ENCODE assay signal across 1 cellular context in genomic region chr4:122700178-122700725, GRCh38.
TF ChIP-seq lines count a peak whose summit lies in the region.

No MANE protein-coding gene starts in this region.

TF ChIP-seq in K562, 482 proteins besides CTCF, POLR2A, EP300 and RAD21 (continued from another document and continues in another):
- TF ChIP-seq ZNF77 (CRISPR knock-in tag; IDR thresholded peaks at IDR 0.05) (no peak), RB1 (IDR thresholded peaks at IDR 0.05; ENCODE audit: low read depth) (no peak), ZC3H11A (IDR thresholded peaks at IDR 0.05; ENCODE audit: low read depth, low read length) (no peak), TAF9B (IDR thresholded peaks at IDR 0.05; ENCODE audit: partially characterized antibody) (peak; percentile 14), HOMEZ (CRISPR knock-in tag; IDR thresholded peaks at IDR 0.05) (no peak), ZNF121 (CRISPR knock-in tag; conservative IDR thresholded peaks at IDR 0.05) (no peak), ZNF444 (CRISPR knock-in tag; IDR thresholded peaks at IDR 0.05) (no peak), KDM2B (CRISPR knock-in tag; IDR thresholded peaks at IDR 0.05) (no peak), SIN3A (IDR thresholded peaks at IDR 0.05; ENCODE audit: borderline replicate concordance in 2 of 2, control insufficient read depth in 1 of 2, low read depth in 2 of 2, low read length in 2 of 2) (0 out of 4 replicates have a peak, but pooled peaks of 1 of the 2 experiments have one; percentile 30), SMARCC2 (IDR thresholded peaks at IDR 0.05; ENCODE audit: low read depth) (no peak), RFX7 (CRISPR knock-in tag; IDR thresholded peaks at IDR 0.05) (no peak), MTA3 (IDR thresholded peaks at IDR 0.05; ENCODE audit: borderline replicate concordance) (peak; percentile 87; the same call in 1 of the 2 replicates), CHD7 (IDR thresholded peaks at IDR 0.05; ENCODE audit: low read depth, low read length) (no peak), RHOXF2B (CRISPR knock-in tag; conservative IDR thresholded peaks at IDR 0.05) (no peak), HINFP (tag; conservative IDR thresholded peaks at IDR 0.05; ENCODE audit: low read depth) (no peak), NFIC (IDR thresholded peaks at IDR 0.05) (peak; percentile 95), SPI1 (IDR thresholded peaks at IDR 0.05; ENCODE audit: borderline replicate concordance, low read depth, low read length) (no peak), RBBP5 (IDR thresholded peaks at IDR 0.05; ENCODE audit: borderline replicate concordance, insufficient read depth, low read length, poor library complexity, severe bottlenecking) (no peak), ZNF12 (CRISPR knock-in tag; IDR thresholded peaks at IDR 0.05) (no peak), FOXP4 (CRISPR knock-in tag; IDR thresholded peaks at IDR 0.05; ENCODE audit: borderline replicate concordance) (no peak)
- TF ChIP-seq, protein P1, sequence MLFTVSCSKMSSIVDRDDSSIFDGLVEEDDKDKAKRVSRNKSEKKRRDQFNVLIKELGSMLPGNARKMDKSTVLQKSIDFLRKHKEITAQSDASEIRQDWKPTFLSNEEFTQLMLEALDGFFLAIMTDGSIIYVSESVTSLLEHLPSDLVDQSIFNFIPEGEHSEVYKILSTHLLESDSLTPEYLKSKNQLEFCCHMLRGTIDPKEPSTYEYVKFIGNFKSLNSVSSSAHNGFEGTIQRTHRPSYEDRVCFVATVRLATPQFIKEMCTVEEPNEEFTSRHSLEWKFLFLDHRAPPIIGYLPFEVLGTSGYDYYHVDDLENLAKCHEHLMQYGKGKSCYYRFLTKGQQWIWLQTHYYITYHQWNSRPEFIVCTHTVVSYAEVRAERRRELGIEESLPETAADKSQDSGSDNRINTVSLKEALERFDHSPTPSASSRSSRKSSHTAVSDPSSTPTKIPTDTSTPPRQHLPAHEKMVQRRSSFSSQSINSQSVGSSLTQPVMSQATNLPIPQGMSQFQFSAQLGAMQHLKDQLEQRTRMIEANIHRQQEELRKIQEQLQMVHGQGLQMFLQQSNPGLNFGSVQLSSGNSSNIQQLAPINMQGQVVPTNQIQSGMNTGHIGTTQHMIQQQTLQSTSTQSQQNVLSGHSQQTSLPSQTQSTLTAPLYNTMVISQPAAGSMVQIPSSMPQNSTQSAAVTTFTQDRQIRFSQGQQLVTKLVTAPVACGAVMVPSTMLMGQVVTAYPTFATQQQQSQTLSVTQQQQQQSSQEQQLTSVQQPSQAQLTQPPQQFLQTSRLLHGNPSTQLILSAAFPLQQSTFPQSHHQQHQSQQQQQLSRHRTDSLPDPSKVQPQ (CRISPR knock-in tag; IDR thresholded peaks at IDR 0.05; ENCODE audit: borderline replicate concordance): no peak
- TF ChIP-seq, protein P2, sequence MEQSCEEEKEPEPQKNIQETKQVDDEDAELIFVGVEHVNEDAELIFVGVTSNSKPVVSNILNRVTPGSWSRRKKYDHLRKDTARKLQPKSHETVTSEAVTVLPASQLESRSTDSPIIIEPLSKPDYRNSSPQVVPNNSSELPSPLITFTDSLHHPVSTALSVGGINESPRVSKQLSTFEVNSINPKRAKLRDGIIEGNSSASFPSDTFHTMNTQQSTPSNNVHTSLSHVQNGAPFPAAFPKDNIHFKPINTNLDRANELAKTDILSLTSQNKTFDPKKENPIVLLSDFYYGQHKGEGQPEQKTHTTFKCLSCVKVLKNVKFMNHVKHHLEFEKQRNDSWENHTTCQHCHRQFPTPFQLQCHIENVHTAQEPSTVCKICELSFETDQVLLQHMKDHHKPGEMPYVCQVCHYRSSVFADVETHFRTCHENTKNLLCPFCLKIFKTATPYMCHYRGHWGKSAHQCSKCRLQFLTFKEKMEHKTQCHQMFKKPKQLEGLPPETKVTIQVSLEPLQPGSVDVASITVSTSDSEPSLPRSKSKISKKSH (CRISPR knock-in tag; IDR thresholded peaks at IDR 0.05): no peak
- TF ChIP-seq, protein P3, sequence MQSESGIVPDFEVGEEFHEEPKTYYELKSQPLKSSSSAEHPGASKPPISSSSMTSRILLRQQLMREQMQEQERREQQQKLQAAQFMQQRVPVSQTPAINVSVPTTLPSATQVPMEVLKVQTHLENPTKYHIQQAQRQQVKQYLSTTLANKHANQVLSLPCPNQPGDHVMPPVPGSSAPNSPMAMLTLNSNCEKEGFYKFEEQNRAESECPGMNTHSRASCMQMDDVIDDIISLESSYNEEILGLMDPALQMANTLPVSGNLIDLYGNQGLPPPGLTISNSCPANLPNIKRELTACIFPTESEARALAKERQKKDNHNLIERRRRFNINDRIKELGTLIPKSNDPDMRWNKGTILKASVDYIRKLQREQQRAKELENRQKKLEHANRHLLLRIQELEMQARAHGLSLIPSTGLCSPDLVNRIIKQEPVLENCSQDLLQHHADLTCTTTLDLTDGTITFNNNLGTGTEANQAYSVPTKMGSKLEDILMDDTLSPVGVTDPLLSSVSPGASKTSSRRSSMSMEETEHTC (IDR thresholded peaks at IDR 0.05): peak; percentile 86; the same call in 1 of the 2 replicates
- TF ChIP-seq, protein P4, sequence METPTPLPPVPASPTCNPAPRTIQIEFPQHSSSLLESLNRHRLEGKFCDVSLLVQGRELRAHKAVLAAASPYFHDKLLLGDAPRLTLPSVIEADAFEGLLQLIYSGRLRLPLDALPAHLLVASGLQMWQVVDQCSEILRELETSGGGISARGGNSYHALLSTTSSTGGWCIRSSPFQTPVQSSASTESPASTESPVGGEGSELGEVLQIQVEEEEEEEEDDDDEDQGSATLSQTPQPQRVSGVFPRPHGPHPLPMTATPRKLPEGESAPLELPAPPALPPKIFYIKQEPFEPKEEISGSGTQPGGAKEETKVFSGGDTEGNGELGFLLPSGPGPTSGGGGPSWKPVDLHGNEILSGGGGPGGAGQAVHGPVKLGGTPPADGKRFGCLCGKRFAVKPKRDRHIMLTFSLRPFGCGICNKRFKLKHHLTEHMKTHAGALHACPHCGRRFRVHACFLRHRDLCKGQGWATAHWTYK (CRISPR knock-in tag; IDR thresholded peaks at IDR 0.05): no peak
